1 cellular context compared by ENCODE assay signal in genomic region chr6:106979435-106979884, GRCh38.
TF ChIP-seq lines count a peak whose summit lies in the region.

No MANE protein-coding gene starts in this region.

TF ChIP-seq in H1, 55 proteins besides CTCF, POLR2A, EP300 and RAD21 (continued from another document):
- TF ChIP-seq RNF2 (IDR thresholded peaks at IDR 0.05; ENCODE audit: borderline replicate concordance, low read depth, low read length, missing control alignments, poor library complexity, severe bottlenecking) (no peak), PHF8 (conservative IDR thresholded peaks at IDR 0.05; ENCODE audit: low read depth, low read length) (no peak), CHD7 (IDR thresholded peaks at IDR 0.05; ENCODE audit: insufficient replicate concordance, low read length) (peak; percentile 97), SP1 (IDR thresholded peaks at IDR 0.05; ENCODE audit: low read depth, low read length) (0 out of 2 replicates have a peak, but pooled peaks have one; percentile 11), JUN (IDR thresholded peaks at IDR 0.05; ENCODE audit: low read depth, low read length) (0 out of 2 replicates have a peak, but pooled peaks have one; percentile 13), SIN3A (conservative IDR thresholded peaks at IDR 0.05 in 1 of 2, IDR thresholded peaks at IDR 0.05 in 1 of 2; ENCODE audit: low read depth in 1 of 2, low read length in 2 of 2) (peak; percentile 66 to 90; a peak in 2 of 4 replicates), MAX (IDR thresholded peaks at IDR 0.05) (peak; percentile 79), NANOG (IDR thresholded peaks at IDR 0.05; ENCODE audit: insufficient read depth, low read depth, low read length, poor library complexity, severe bottlenecking) (peak; percentile 16), SRF (IDR thresholded peaks at IDR 0.05; ENCODE audit: low read depth, low read length) (peak; percentile 17; the same call in 1 of the 2 replicates), TBP (IDR thresholded peaks at IDR 0.05; ENCODE audit: low read depth, low read length) (0 out of 2 replicates have a peak, but pooled peaks have one; percentile 14), YY1 (IDR thresholded peaks at IDR 0.05; ENCODE audit: low read depth, low read length) (no peak; the same call in 1 of the 2 replicates)
